Comparison of ENCODE assay signal across 18 cellular contexts in genomic region chr5:92885950-92886349, GRCh38.
A peak's percentile ranks its signal among the peaks of the same experiment; 100 is the strongest.
DNase-seq lines count a peak whose midpoint lies in the region; ATAC-seq and TF ChIP-seq lines count a peak whose summit lies in the region.
"Had no signal": no experiment of that assay in that cellular context is flagged by ENCODE, and none has a peak within 500 bp of the region (broad histone marks: within the 10 kb centered on the region; RNA-seq: fewer than 3 reads in every experiment).

No MANE protein-coding gene starts in this region.

- peaks cover 29% of the 10 kb centered on the region for H3K36me3 Mint-ChIP-seq in nephron progenitor cell (ENCODE audit: low read depth)
- H3K36me3 Mint-ChIP-seq: activated naive CD8-positive, alpha-beta T cell treated with anti-CD3 and anti-CD28 coated beads, Interleukin-2, amount 10 ng/mL, durations not matched to agents 7 days and 5 days; CD14-positive monocyte had no signal

- no peak overlapping the region for H3K4me3 Mint-ChIP-seq in nephron progenitor cell
- H3K4me3 Mint-ChIP-seq: activated naive CD8-positive, alpha-beta T cell treated with anti-CD3 and anti-CD28 coated beads, Interleukin-2, amount 10 ng/mL, durations not matched to agents 7 days and 5 days; CD14-positive monocyte had no signal

- DNase-seq in GM10266 (ENCODE audit: extremely low spot score) (no peak), cardiac fibroblast (ENCODE audit: low read depth in 2 of 2) (no peak), nephron progenitor cell (peak; percentile 47), sigmoid colon (no peak), C1 segment of cervical spinal cord (lab: John Stamatoyannopoulos, UW) (no peak), aorta (no peak)
- DNase-seq: activated naive CD8-positive, alpha-beta T cell treated with anti-CD3 and anti-CD28 coated beads, Interleukin-2, amount 10 ng/mL, durations not matched to agents 7 days and 5 days; GDM1; NCI-H1417 treated with DMSO at 0.1 percent for 48 hours; NCI-H524; SHP77 had no signal

- H3K4me3 ChIP-seq in cardiac fibroblast (replicated peaks in 1 of 2; ENCODE audit: low read depth in 2 of 2, low read length in 2 of 2) (no peak overlapping the region), sigmoid colon (no peak overlapping the region), aorta (ENCODE audit: low read length in 2 of 2) (no peak overlapping the region)
- H3K4me3 ChIP-seq: lung had no signal

- H3K4me1 Mint-ChIP-seq in nephron progenitor cell: peaks cover 53% of the 10 kb centered on the region
- H3K4me1 Mint-ChIP-seq: activated naive CD8-positive, alpha-beta T cell treated with anti-CD3 and anti-CD28 coated beads, Interleukin-2, amount 10 ng/mL, durations not matched to agents 7 days and 5 days; CD14-positive monocyte had no signal

- no peaks in the 10 kb centered on the region for H3K4me1 ChIP-seq in sigmoid colon
- no peaks in the 10 kb centered on the region for H3K4me1 ChIP-seq in aorta (ENCODE audit: control insufficient read depth in 1 of 2, insufficient read depth in 2 of 2, low read length in 2 of 2)

- peaks cover 3% of the 10 kb centered on the region for H3K27me3 Mint-ChIP-seq in nephron progenitor cell (ENCODE audit: low read depth, poor library complexity)
- H3K27me3 Mint-ChIP-seq: activated naive CD8-positive, alpha-beta T cell treated with anti-CD3 and anti-CD28 coated beads, Interleukin-2, amount 10 ng/mL, durations not matched to agents 7 days and 5 days had no signal

- TF ChIP-seq CTCF in GM10266 (IDR thresholded peaks at IDR 0.05; ENCODE audit: control insufficient read depth, insufficient read depth, low read depth, missing control alignments) (peak; percentile 34), LNCAP (IDR thresholded peaks at IDR 0.05) (peak; percentile 61), cardiac fibroblast (IDR thresholded peaks at IDR 0.05; ENCODE audit: low read depth, low read length) (peak; percentile 12), nephron progenitor cell (IDR thresholded peaks at IDR 0.05) (peak; percentile 43), sigmoid colon (IDR thresholded peaks at IDR 0.05) (no peak)

- no peak for ATAC-seq in HG03457 (IDR thresholded peaks at IDR 0.05; ENCODE audit: unreplicated experiment)
- ATAC-seq in aorta (ENCODE audit: low FRiP score): no peak
- ATAC-seq: activated CD4-positive, CD25-positive, alpha-beta regulatory T cell treated with anti-CD3 and anti-CD28 coated beads, Interleukin-2, amount 50 U/mL, for 24 hours had no signal

- WGBS in sigmoid colon, 2 donors: 45 to 60% methylated on average over 4 of the region's 4 CpGs
- 59 to 61% methylated on average over 4 of the region's 4 CpGs for WGBS in aorta, 2 donors

- H3K9me3 Mint-ChIP-seq in nephron progenitor cell: peaks cover 28% of the 10 kb centered on the region
- H3K9me3 Mint-ChIP-seq: activated naive CD8-positive, alpha-beta T cell treated with anti-CD3 and anti-CD28 coated beads, Interleukin-2, amount 10 ng/mL, durations not matched to agents 7 days and 5 days had no signal

- TF ChIP-seq EP300 in sigmoid colon (IDR thresholded peaks at IDR 0.05): no peak

- H3K27ac ChIP-seq in sigmoid colon: no peak overlapping the region
- no peak overlapping the region for H3K27ac ChIP-seq in aorta (ENCODE audit: low read depth in 1 of 2, low read length in 2 of 2)
- H3K27ac ChIP-seq: epithelial cell of prostate, neutrophil had no signal

- TF ChIP-seq POLR2A in sigmoid colon (IDR thresholded peaks at IDR 0.05): no peak

- no peak overlapping the region for H3K27ac Mint-ChIP-seq in nephron progenitor cell
- H3K27ac Mint-ChIP-seq: activated naive CD8-positive, alpha-beta T cell treated with anti-CD3 and anti-CD28 coated beads, Interleukin-2, amount 10 ng/mL, durations not matched to agents 7 days and 5 days; CD14-positive monocyte had no signal

- intact Hi-C loops in sigmoid colon (cut with DNase I): no loop called here
- intact Hi-C loops in aorta (cut with DNase I): no loop called here

- no peaks in the 10 kb centered on the region for H3K27me3 ChIP-seq in sigmoid colon
- H3K27me3 ChIP-seq in aorta (ENCODE audit: control insufficient read depth in 1 of 2, insufficient read depth in 2 of 2, low read length in 1 of 2): peaks cover 0 to 1% of the 10 kb centered on the region in 2 donors
- H3K27me3 ChIP-seq: neutrophil had no signal

- H3K9me3 ChIP-seq in sigmoid colon (no peaks in the 10 kb centered on the region), aorta (ENCODE audit: control insufficient read depth, low read length) (peaks cover 4% of the 10 kb centered on the region)
- H3K9me3 ChIP-seq: neutrophil had no signal

- no peaks in the 10 kb centered on the region for H3K36me3 ChIP-seq in sigmoid colon
- no peaks in the 10 kb centered on the region for H3K36me3 ChIP-seq in aorta (ENCODE audit: control insufficient read depth in 1 of 2, insufficient read depth in 2 of 2, low read length in 1 of 2)
- H3K36me3 ChIP-seq: neutrophil had no signal

Comparison
In these comparisons a context has a peak if more than half of its experiments do, and no peak if none do; other contexts are left out.
1. CTCF ChIP-seq: peak in GM10266 (single experiment), LNCAP (single experiment), cardiac fibroblast (single experiment) and nephron progenitor cell (single experiment); none in sigmoid colon (0 of 4).